ENCODE assay signal across 8 cellular contexts in genomic region chr1:115112496-115113375, GRCh38. TPM values are rescaled to one million over a fixed set of nuclear protein-coding genes. Genes with fewer than 3 reads are reported as not detected.
A peak's percentile ranks its signal among the peaks of the same experiment; 100 is the strongest.
DNase-seq lines count a peak whose midpoint lies in the region; ATAC-seq, FAIRE-seq and TF ChIP-seq lines count a peak whose summit lies in the region.

No MANE protein-coding gene starts in this region.

- DNase-seq in D721Med (ENCODE audit: insufficient read length, low spot score) (no peak), KBM-7 (peak; percentile 56), epithelial cell of esophagus (ENCODE audit: low read depth) (peak; percentile 40), neural progenitor cell (ENCODE audit: low spot score) (peak; percentile 69), urothelium cell line (ENCODE audit: low spot score) (peak; percentile 61), HCEC 1CT (no peak)
- DNase-seq in activated CD4-positive, alpha-beta memory T cell treated with anti-CD3 and anti-CD28 coated beads for 36 hours = peak; percentile 62

- H3K9me3 ChIP-seq in neural progenitor cell (ENCODE audit: low read depth) = no peaks in the 10 kb centered on the region

- no peak overlapping the region for H3K4me3 Mint-ChIP-seq in activated CD4-positive, alpha-beta memory T cell treated with anti-CD3 and anti-CD28 coated beads for 36 hours
- H3K4me3 Mint-ChIP-seq in neural progenitor cell = no peak overlapping the region

- in situ Hi-C loops in KBM-7 (cut with MboI; ENCODE audit: low pct_unique_long_range_greater_than_20kb, low sequenced_read_pairs) = loop anchor here (25.0 kb wide), 1 partner anchor 125 kb away; no protein-coding TSS in a partner anchor

- H3K4me3 ChIP-seq in epithelial cell of esophagus (ENCODE audit: low read length) (no peak overlapping the region), neural progenitor cell (no peak overlapping the region)

- POLR2A ChIA-PET in activated CD4-positive, alpha-beta memory T cell treated with anti-CD3 and anti-CD28 coated beads for 36 hours (lab: Charles Lee) = no interaction called here

- no peaks in the 10 kb centered on the region for H3K36me3 ChIP-seq in neural progenitor cell

- H3K27ac ChIP-seq in neural progenitor cell = no peak overlapping the region

- no peaks in the 10 kb centered on the region for H3K4me1 ChIP-seq in neural progenitor cell

- intact Hi-C loops in activated CD4-positive, alpha-beta memory T cell treated with anti-CD3 and anti-CD28 coated beads for 36 hours (cut with micrococcal nuclease) = loop anchor here (1.0 kb wide), 1 partner anchor 133 kb away; no protein-coding TSS in a partner anchor

- peak overlapping the region; percentile 94 for H2AFZ ChIP-seq in neural progenitor cell (replicated peaks)

- no peak overlapping the region for H3K27ac Mint-ChIP-seq in activated CD4-positive, alpha-beta memory T cell treated with anti-CD3 and anti-CD28 coated beads for 36 hours
- no peak overlapping the region for H3K27ac Mint-ChIP-seq in neural progenitor cell

- no peaks in the 10 kb centered on the region for H3K27me3 ChIP-seq in neural progenitor cell

- CTCF ChIA-PET in activated CD4-positive, alpha-beta memory T cell treated with anti-CD3 and anti-CD28 coated beads for 36 hours (lab: Charles Lee) = interaction anchor here (0.9 to 5.7 kb wide), 27 partner anchors 8 to 765 kb away, joined by 3 to 60 read pairs (median 5); no protein-coding TSS in a partner anchor

- peaks cover 14% of the 10 kb centered on the region for H3K4me1 Mint-ChIP-seq in activated CD4-positive, alpha-beta memory T cell treated with anti-CD3 and anti-CD28 coated beads for 36 hours (ENCODE audit: low read depth)
- H3K4me1 Mint-ChIP-seq in neural progenitor cell = peaks cover 7% of the 10 kb centered on the region

- H3K36me3 Mint-ChIP-seq in activated CD4-positive, alpha-beta memory T cell treated with anti-CD3 and anti-CD28 coated beads for 36 hours = peaks cover 2% of the 10 kb centered on the region
- no peaks in the 10 kb centered on the region for H3K36me3 Mint-ChIP-seq in neural progenitor cell

- no peaks in the 10 kb centered on the region for H3K27me3 Mint-ChIP-seq in activated CD4-positive, alpha-beta memory T cell treated with anti-CD3 and anti-CD28 coated beads for 36 hours
- peaks cover 4% of the 10 kb centered on the region for H3K27me3 Mint-ChIP-seq in neural progenitor cell (ENCODE audit: insufficient read depth, low read depth)

- no peaks in the 10 kb centered on the region for H3K79me2 ChIP-seq in neural progenitor cell (ENCODE audit: low read depth)

- no peak for FAIRE-seq in D721Med (lab: Jason Lieb, UNC)
- FAIRE-seq in urothelium cell line (lab: Jason Lieb, UNC) = no peak

- H4K20me1 ChIP-seq in neural progenitor cell (ENCODE audit: low read depth) = no peaks in the 10 kb centered on the region

- ATAC-seq in GM21381 (IDR thresholded peaks at IDR 0.05; ENCODE audit: unreplicated experiment) = no peak

- H3K9me3 Mint-ChIP-seq in activated CD4-positive, alpha-beta memory T cell treated with anti-CD3 and anti-CD28 coated beads for 36 hours = peaks cover 7% of the 10 kb centered on the region
- peaks cover 7% of the 10 kb centered on the region for H3K9me3 Mint-ChIP-seq in neural progenitor cell

- H3K9ac ChIP-seq in neural progenitor cell = no peak overlapping the region

- peak overlapping the region; percentile 17 for H3K4me2 ChIP-seq in neural progenitor cell

- TF ChIP-seq CTCF in D721Med (IDR thresholded peaks at IDR 0.05; ENCODE audit: insufficient read depth, missing control alignments) (peak; percentile 88), epithelial cell of esophagus (IDR thresholded peaks at IDR 0.05; ENCODE audit: insufficient read depth, low read depth, low read length, missing control alignments) (peak; percentile 90), neural progenitor cell (IDR thresholded peaks at IDR 0.05) (no peak)

- no peaks in the 10 kb centered on the region for H3F3A ChIP-seq in neural progenitor cell (ENCODE audit: low read depth)

RNA-seq across cellular contexts. Expression of gene TSPAN2, which starts 23.4 kb away (rescaled TPM):
- total RNA-seq in activated CD4-positive, alpha-beta memory T cell treated with anti-CD3 and anti-CD28 coated beads for 36 hours = 1 to 10 TPM; 2.5 to 2.7 TPM
- 19.0 and 19.7 TPM in 2 replicates for total RNA-seq in neural progenitor cell (ENCODE audit: low replicate concordance)

Comparison
In these comparisons a context has a peak if more than half of its experiments do, and no peak if none do; other contexts are left out.
1. DNase-seq: peak in KBM-7 (single experiment), activated CD4-positive, alpha-beta memory T cell treated with anti-CD3 and anti-CD28 coated beads for 36 hours (single experiment), epithelial cell of esophagus (single experiment), neural progenitor cell (single experiment) and urothelium cell line (single experiment); none in D721Med (single experiment) and HCEC 1CT (single experiment).